8 cellular contexts compared by ENCODE assay signal in the genomic region with DNA sequence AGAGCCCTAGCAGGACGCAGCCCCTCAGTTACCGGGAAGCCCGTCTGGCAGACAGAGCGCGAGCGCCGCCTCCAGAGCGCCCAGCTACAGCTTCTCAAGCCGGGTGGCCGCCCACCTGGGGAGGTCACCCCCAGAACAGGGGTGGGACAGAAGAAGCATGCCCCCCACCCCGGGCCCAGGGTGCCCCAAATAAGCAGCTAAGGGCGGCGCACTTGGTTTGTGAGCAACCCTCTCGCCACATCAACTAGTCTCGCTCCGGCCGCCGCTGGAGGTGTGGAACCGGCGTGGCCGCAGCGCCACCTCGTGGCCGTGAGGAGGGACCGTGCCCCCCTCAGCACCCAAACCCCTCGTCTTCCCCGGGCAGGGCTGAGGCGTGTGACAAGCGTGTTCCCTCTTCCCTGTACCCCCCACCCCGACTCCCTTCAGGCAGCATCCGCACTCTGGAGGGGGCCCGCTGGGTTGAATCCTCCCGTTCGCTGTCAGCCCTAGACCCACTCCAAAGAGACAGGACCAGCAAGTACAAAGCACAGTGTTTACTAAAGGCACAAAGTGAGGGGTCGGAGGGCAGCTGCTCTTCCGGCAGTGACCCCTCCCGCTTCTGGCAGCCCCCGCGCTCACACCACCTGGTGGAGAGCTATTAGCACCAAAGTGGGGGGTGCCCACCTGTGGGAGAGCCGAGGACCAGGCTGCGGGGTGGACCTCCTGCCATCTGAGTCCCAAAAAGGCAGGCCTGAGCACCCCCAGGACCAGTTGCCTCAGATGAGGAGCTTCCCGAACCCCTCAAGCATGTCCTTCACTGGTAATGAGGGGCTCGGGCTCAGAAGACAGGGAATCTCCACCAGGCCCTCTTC. TPM values are rescaled to one million over a fixed set of nuclear protein-coding genes. Genes with fewer than 3 reads are reported as not detected.
DNase-seq lines count a peak whose midpoint lies in the region; TF ChIP-seq lines count a peak whose summit lies in the region.

No MANE protein-coding gene starts in this region.

- peaks cover 5% of the 10 kb centered on the region for H3K4me1 Mint-ChIP-seq in activated T-helper 2 cell treated with anti-CD3 and anti-CD28 coated beads, Interferon-gamma antibody, Interleukin-2, Interleukin-4, amounts not matched to agents 10 μg/mL and 5 μg/mL and 100 μg/mL, durations not matched to agents 14 hours and 24 hours and 36 hours (ENCODE audit: low read depth)
- H3K4me1 Mint-ChIP-seq in nephron, result peaks cover 27% of the 10 kb centered on the region

- H3K4me3 Mint-ChIP-seq in activated T-helper 2 cell treated with anti-CD3 and anti-CD28 coated beads, Interferon-gamma antibody, Interleukin-2, Interleukin-4, amounts not matched to agents 10 μg/mL and 5 μg/mL and 100 μg/mL, durations not matched to agents 14 hours and 24 hours and 36 hours (ENCODE audit: low read depth), result peak overlapping the region; percentile 81
- H3K4me3 Mint-ChIP-seq in nephron, result peak overlapping the region; percentile 40 to 61 (median 41)

- no peaks in the 10 kb centered on the region for H3K27me3 Mint-ChIP-seq in activated T-helper 2 cell treated with anti-CD3 and anti-CD28 coated beads, Interferon-gamma antibody, Interleukin-2, Interleukin-4, amounts not matched to agents 10 μg/mL and 5 μg/mL and 100 μg/mL, durations not matched to agents 14 hours and 24 hours and 36 hours (ENCODE audit: low read depth)
- H3K27me3 Mint-ChIP-seq in nephron (ENCODE audit: low read depth), result peaks cover 19% of the 10 kb centered on the region

- peak overlapping the region; percentile 85 for H3K27ac Mint-ChIP-seq in activated T-helper 2 cell treated with anti-CD3 and anti-CD28 coated beads, Interferon-gamma antibody, Interleukin-2, Interleukin-4, amounts not matched to agents 10 μg/mL and 5 μg/mL and 100 μg/mL, durations not matched to agents 14 hours and 24 hours and 36 hours
- no peak overlapping the region for H3K27ac Mint-ChIP-seq in nephron

- H3K36me3 Mint-ChIP-seq in activated T-helper 2 cell treated with anti-CD3 and anti-CD28 coated beads, Interferon-gamma antibody, Interleukin-2, Interleukin-4, amounts not matched to agents 10 μg/mL and 5 μg/mL and 100 μg/mL, durations not matched to agents 14 hours and 24 hours and 36 hours (ENCODE audit: low read depth), result no peaks in the 10 kb centered on the region
- no peaks in the 10 kb centered on the region for H3K36me3 Mint-ChIP-seq in nephron (ENCODE audit: low read depth)

- H3K9me3 Mint-ChIP-seq in activated T-helper 2 cell treated with anti-CD3 and anti-CD28 coated beads, Interferon-gamma antibody, Interleukin-2, Interleukin-4, amounts not matched to agents 10 μg/mL and 5 μg/mL and 100 μg/mL, durations not matched to agents 14 hours and 24 hours and 36 hours, result no peaks in the 10 kb centered on the region
- no peaks in the 10 kb centered on the region for H3K9me3 Mint-ChIP-seq in nephron

- DNase-seq in AG10803 (ENCODE audit: low read depth), result peak; percentile 60
- peak; percentile 61 for DNase-seq in HT1080 (ENCODE audit: low read depth)
- peak; percentile 57 for DNase-seq in RPMI7951 (ENCODE audit: low read depth)
- peak; percentile 70 for DNase-seq in activated T-helper 2 cell treated with anti-CD3 and anti-CD28 coated beads, Interferon-gamma antibody, Interleukin-2, Interleukin-4, amounts not matched to agents 10 μg/mL and 5 μg/mL and 100 μg/mL, durations not matched to agents 14 hours and 24 hours and 36 hours (ENCODE audit: low spot score)
- DNase-seq in fibroblast of the aortic adventitia (ENCODE audit: low read depth), result peak; percentile 67
- peak; percentile 54 to 80 (median 62) for DNase-seq in stimulated activated naive CD4-positive, alpha-beta T cell (lab: John Stamatoyannopoulos, UW)

- peak overlapping the region; percentile 15; the same call in 1 of the 2 replicates for H3K4me3 ChIP-seq in AG10803 (ENCODE audit: low read length)
- H3K4me3 ChIP-seq in fibroblast of the aortic adventitia (ENCODE audit: low read depth, low read length), result peak overlapping the region; percentile 42

- TF ChIP-seq CTCF in AG10803 (conservative IDR thresholded peaks at IDR 0.05; ENCODE audit: low read length) (peak; percentile 76), fibroblast of the aortic adventitia (IDR thresholded peaks at IDR 0.05; ENCODE audit: insufficient read depth, low read length) (peak; percentile 92), nephron (IDR thresholded peaks at IDR 0.05; ENCODE audit: unreplicated experiment in 3 of 3) (peak; percentile 91 to 94 (median 92))

- TF ChIP-seq POLR2A in GM19193 (IDR thresholded peaks at IDR 0.05; ENCODE audit: extremely low read depth, insufficient read depth, insufficient read length), result peak; percentile 37

- intact Hi-C loops in activated T-helper 2 cell treated with anti-CD3 and anti-CD28 coated beads, Interferon-gamma antibody, Interleukin-2, Interleukin-4, amounts not matched to agents 10 μg/mL and 5 μg/mL and 100 μg/mL, durations not matched to agents 14 hours and 24 hours and 36 hours (cut with micrococcal nuclease), result loop anchor here (2.0 kb wide), 2 partner anchors 51 to 259 kb away; a partner anchor contains a TSS

RNA-seq across cellular contexts. Expression of a gene that starts 45.4 kb away (rescaled TPM):
- total RNA-seq in HT1080 (2014; rRNA removed; shearing (Covaris generic)), result 40.3 and 45.8 TPM in 2 replicates
- polyA plus RNA-seq in HT1080 (2015; cell fraction: cytosol; rRNA removed), result 46.9 and 62.8 TPM in 2 replicates
- polyA plus RNA-seq in HT1080 (2015; cell fraction: nucleus; rRNA removed), result 52.6 and 59.2 TPM in 2 replicates
- 2.6 and 5.0 TPM in 2 replicates for total RNA-seq in RPMI7951 (2014; rRNA removed; shearing (Covaris generic))
- not detected in 2 replicates for total RNA-seq in activated T-helper 2 cell treated with anti-CD3 and anti-CD28 coated beads, Interferon-gamma antibody, Interleukin-2, Interleukin-4, amounts not matched to agents 10 μg/mL and 5 μg/mL and 100 μg/mL, durations not matched to agents 14 hours and 24 hours and 36 hours
- total RNA-seq in fibroblast of the aortic adventitia (ENCODE audit: low replicate concordance), result 0.09 TPM in 1 of 2 replicates, not detected in the other

RNA-seq across cellular contexts. Expression of a gene that starts 51.7 kb away (rescaled TPM):
- total RNA-seq in HT1080 (2014; rRNA removed; shearing (Covaris generic)), result 4.5 and 5.5 TPM in 2 replicates
- 10.8 and 11.3 TPM in 2 replicates for polyA plus RNA-seq in HT1080 (2015; cell fraction: cytosol; rRNA removed)
- 13.4 and 16.3 TPM in 2 replicates for polyA plus RNA-seq in HT1080 (2015; cell fraction: nucleus; rRNA removed)
- total RNA-seq in RPMI7951 (2014; rRNA removed; shearing (Covaris generic)), result 11.7 and 11.8 TPM in 2 replicates
- 11.2 and 13.4 TPM in 2 replicates for total RNA-seq in activated T-helper 2 cell treated with anti-CD3 and anti-CD28 coated beads, Interferon-gamma antibody, Interleukin-2, Interleukin-4, amounts not matched to agents 10 μg/mL and 5 μg/mL and 100 μg/mL, durations not matched to agents 14 hours and 24 hours and 36 hours
- total RNA-seq in fibroblast of the aortic adventitia (ENCODE audit: low replicate concordance), result 5.1 and 6.8 TPM in 2 replicates

Comparison
In these comparisons a context has a peak if more than half of its experiments do, and no peak if none do; other contexts are left out.
1. Peak in every context shown above with its lines: DNase-seq and H3K4me3 ChIP-seq.